ENCODE assay signal across 1 cellular context in the genomic region with DNA sequence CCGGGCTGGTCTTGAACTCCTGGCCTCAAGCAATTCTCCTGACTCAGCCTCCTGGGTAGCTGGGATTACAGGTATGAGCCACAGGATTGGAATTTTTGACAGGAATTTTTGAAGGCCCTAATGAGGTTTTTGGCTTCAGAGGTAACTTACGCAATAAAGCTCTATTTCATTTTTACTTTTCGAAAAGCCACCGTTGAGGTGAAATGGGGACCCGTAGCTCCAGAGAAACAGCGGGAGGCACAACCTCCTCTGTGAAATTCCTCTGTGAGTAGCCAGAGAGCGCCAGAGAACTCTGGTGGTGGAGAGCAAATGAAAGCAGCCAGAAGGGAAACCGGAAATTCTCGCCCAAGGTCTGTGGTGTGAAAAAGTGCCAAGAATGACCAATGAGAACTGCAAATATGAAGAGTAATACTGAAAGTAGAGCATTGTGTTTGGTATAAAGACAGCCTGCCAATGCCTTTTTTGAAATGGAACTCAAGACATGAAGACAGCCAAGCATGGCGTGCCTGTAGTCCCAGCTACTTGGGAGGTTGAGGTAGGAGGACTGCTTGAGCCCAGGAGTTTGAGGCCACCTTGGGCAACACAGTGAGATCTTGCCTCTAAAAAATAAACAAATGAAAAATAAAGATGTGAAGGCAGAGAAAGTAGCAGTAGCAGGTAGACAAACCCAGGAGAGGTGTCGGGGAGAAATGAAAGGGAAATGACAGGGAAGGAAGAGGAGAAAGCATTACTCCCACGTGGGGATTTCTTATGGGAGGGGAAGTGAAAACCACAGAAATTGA.
TF ChIP-seq lines count a peak whose summit lies in the region.

No MANE protein-coding gene starts in this region.

TF ChIP-seq in HEK293, 187 proteins besides CTCF, POLR2A, EP300 and RAD21 (continued from another document):
- TF ChIP-seq, protein P1, sequence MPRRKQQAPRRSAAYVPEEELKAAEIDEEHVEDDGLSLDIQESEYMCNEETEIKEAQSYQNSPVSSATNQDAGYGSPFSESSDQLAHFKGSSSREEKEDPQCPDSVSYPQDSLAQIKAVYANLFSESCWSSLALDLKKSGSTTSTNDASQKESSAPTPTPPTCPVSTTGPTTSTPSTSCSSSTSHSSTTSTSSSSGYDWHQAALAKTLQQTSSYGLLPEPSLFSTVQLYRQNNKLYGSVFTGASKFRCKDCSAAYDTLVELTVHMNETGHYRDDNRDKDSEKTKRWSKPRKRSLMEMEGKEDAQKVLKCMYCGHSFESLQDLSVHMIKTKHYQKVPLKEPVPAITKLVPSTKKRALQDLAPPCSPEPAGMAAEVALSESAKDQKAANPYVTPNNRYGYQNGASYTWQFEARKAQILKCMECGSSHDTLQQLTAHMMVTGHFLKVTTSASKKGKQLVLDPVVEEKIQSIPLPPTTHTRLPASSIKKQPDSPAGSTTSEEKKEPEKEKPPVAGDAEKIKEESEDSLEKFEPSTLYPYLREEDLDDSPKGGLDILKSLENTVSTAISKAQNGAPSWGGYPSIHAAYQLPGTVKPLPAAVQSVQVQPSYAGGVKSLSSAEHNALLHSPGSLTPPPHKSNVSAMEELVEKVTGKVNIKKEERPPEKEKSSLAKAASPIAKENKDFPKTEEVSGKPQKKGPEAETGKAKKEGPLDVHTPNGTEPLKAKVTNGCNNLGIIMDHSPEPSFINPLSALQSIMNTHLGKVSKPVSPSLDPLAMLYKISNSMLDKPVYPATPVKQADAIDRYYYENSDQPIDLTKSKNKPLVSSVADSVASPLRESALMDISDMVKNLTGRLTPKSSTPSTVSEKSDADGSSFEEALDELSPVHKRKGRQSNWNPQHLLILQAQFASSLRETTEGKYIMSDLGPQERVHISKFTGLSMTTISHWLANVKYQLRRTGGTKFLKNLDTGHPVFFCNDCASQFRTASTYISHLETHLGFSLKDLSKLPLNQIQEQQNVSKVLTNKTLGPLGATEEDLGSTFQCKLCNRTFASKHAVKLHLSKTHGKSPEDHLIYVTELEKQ (tag by site-specific recombination; IDR thresholded peaks at IDR 0.05; ENCODE audit: borderline replicate concordance): no peak
- TF ChIP-seq ZFP41 (tag by site-specific recombination; IDR thresholded peaks at IDR 0.05; ENCODE audit: borderline replicate concordance) (no peak), KLF9 (tag by site-specific recombination; IDR thresholded peaks at IDR 0.05; ENCODE audit: low read depth) (no peak), SP3 (tag by site-specific recombination; IDR thresholded peaks at IDR 0.05) (no peak)
